ENCODE assay signal across 1 cellular context in the genomic region with DNA sequence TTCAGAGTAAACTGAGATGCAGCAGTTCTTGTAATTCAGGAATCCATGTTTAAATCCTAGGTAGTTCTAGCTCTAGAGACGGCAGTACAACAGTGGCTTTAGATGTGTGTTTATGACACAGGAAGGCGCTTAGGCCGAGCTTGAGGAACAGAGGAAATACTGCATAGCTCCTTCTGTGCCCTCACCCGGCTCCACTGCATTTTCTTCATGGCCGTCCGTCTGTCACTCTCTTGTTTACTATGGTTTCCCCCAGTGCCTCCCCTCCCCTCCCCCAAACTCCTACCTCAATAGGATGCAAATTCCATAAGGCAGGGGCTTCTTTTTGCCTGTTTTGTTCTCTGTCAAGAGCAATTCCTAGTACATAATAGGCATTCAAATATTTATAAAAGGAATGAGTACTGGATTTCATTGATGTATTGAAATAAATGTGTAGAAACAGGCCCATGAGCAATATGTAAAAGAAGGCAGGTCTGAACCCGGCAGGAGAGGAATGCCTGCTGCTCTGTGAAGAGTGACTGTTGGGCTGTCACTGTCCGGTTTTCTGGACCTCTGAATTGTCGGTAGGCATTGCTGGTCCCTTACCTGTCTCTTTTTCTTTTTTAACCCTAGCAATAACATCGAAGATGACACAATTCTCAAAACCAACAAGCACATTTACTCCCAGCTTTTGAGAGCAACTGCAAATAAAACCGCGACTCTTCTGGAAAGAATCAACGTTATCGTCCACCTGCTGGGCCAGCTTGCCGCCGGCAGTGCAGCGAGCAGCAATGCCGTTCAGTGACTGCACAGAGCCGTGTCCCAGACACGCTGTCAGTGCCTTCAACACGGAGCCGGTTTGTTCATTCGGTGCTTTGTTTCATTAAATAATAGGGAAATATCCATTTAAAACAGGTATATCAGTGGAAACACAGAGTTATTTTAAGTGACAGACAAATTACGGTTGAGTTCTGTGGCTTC.
TF ChIP-seq lines count a peak whose summit lies in the region.

No MANE protein-coding gene starts in this region.

TF ChIP-seq in H1, 55 proteins besides CTCF, POLR2A, EP300 and RAD21:
- TF ChIP-seq CTBP2 (IDR thresholded peaks at IDR 0.05; ENCODE audit: borderline replicate concordance, insufficient read depth, insufficient read length, low read length) (no peak), TAF1 (IDR thresholded peaks at IDR 0.05; ENCODE audit: low read depth, low read length) (no peak), CREB1 (IDR thresholded peaks at IDR 0.05) (no peak), TBP (IDR thresholded peaks at IDR 0.05; ENCODE audit: low read depth, low read length) (no peak), TEAD4 (IDR thresholded peaks at IDR 0.05; ENCODE audit: low read depth, low read length) (no peak), KDM1A (IDR thresholded peaks at IDR 0.05; ENCODE audit: borderline replicate concordance, low read length) (no peak), RNF2 (IDR thresholded peaks at IDR 0.05; ENCODE audit: borderline replicate concordance, low read depth, low read length, missing control alignments, poor library complexity, severe bottlenecking) (no peak), CHD1 (IDR thresholded peaks at IDR 0.05; ENCODE audit: low read depth, low read length) (no peak), E2F6 (IDR thresholded peaks at IDR 0.05) (no peak), SP1 (IDR thresholded peaks at IDR 0.05; ENCODE audit: low read depth, low read length) (no peak), SUZ12 (IDR thresholded peaks at IDR 0.05; ENCODE audit: low read length) (no peak)
